ENCODE assay signal across 29 cellular contexts in genomic region chr10:85696893-85697292, GRCh38.
"Had no signal": no experiment of that assay in that cellular context is flagged by ENCODE, and none has a peak within 500 bp of the region (broad histone marks: within the 10 kb centered on the region; RNA-seq: fewer than 3 reads in every experiment).

No MANE protein-coding gene starts in this region.

- H3K27me3 ChIP-seq: neutrophil, pancreas, spleen, suprapubic skin, testis, tibial artery, transverse colon, upper lobe of right lung, uterus had no signal

- FAIRE-seq: pancreas had no signal

- H3K4me3 ChIP-seq: pancreas, prostate gland, skin epidermis, smooth muscle cell, spleen, suprapubic skin, testis, tibial artery, transverse colon, upper lobe of right lung, uterus had no signal

- H3K4me1 ChIP-seq: pancreas, prostate gland, spleen, suprapubic skin, testis, tibial artery, transverse colon, upper lobe of right lung, uterus had no signal

- H3K4me2 ChIP-seq: smooth muscle cell had no signal

- ATAC-seq: naive thymus-derived CD8-positive, alpha-beta T cell; natural killer cell treated with Interleukin-12 subunit alpha and Interleukin-12 subunit beta and Interleukin-15 and Interleukin-18, amount 100 ng/mL, for 72 hours; pancreas; right cardiac atrium; sciatic nerve; stimulated activated memory B cell treated with anti-CD40 and anti-IgM and Interleukin-4, amounts not matched to agents 10 μg/mL and 1 μg/mL and 100 μg/mL, for 72 hours; stimulated activated naive CD8-positive, alpha-beta T cell treated with anti-CD3 and anti-CD28 coated beads, Interleukin-15, amount 100 ng/mL, for 72 hours; stimulated activated naive CD8-positive, alpha-beta T cell treated with anti-CD3 and anti-CD28 coated beads, Interleukin-15, Interleukin-2, amounts not matched to agents 100 U/mL and 50 U/mL, for 24 hours; upper lobe of right lung had no signal

- DNase-seq: naive thymus-derived CD8-positive, alpha-beta T cell; nephron progenitor cell; nucleus accumbens; pancreas; retina; right cardiac atrium; spleen; stimulated activated CD4-positive, alpha-beta T cell treated with anti-CD3 and anti-CD28 coated beads, Interleukin-12 subunit alpha, Interleukin-12 subunit beta, amount 100 ng/mL, for 4 hours; stimulated activated CD4-positive, alpha-beta T cell treated with anti-CD3 and anti-CD28 coated beads, Interleukin-1b, Interleukin-23, amount 100 ng/mL, for 48 hours; stimulated activated CD4-positive, alpha-beta T cell treated with anti-CD3 and anti-CD28 coated beads, Interleukin-4, amount 100 ng/mL, for 1 hour; stimulated activated CD4-positive, alpha-beta T cell treated with anti-CD3 and anti-CD28 coated beads, Interleukin-4, amount 100 ng/mL, for 4 hours; stimulated activated CD8-positive, alpha-beta memory T cell treated with anti-CD3 and anti-CD28 coated beads, Interleukin-4, amount 100 ng/mL, for 48 hours; stimulated activated naive CD4-positive, alpha-beta T cell; stimulated activated naive CD8-positive, alpha-beta T cell treated with anti-CD3 and anti-CD28 coated beads, Interleukin-15, amount 100 ng/mL, for 72 hours; stimulated activated naive CD8-positive, alpha-beta T cell treated with anti-CD3 and anti-CD28 coated beads, Interleukin-15, Interleukin-2, amounts not matched to agents 100 U/mL and 50 U/mL, for 24 hours; substantia nigra; testis; tibial artery; transverse colon; upper lobe of right lung; uterus had no signal

- H3K36me3 ChIP-seq: neutrophil, pancreas, prostate gland, spleen, suprapubic skin, tibial artery, transverse colon, upper lobe of right lung, uterus had no signal

- H3K9me3 ChIP-seq: neutrophil, pancreas, prostate gland, suprapubic skin, testis, tibial artery, transverse colon, upper lobe of right lung, uterus had no signal

- H3K27ac ChIP-seq: neutrophil, pancreas, prostate gland, skin epidermis, spleen, suprapubic skin, testis, tibial artery, transverse colon, upper lobe of right lung, uterus had no signal
